Comparison of ENCODE assay signal across 7 cellular contexts in genomic region chr7:148953676-148954075, GRCh38.
"Had no signal": no experiment of that assay in that cellular context is flagged by ENCODE, and none has a peak within 500 bp of the region (broad histone marks: within the 10 kb centered on the region; RNA-seq: fewer than 3 reads in every experiment).

No MANE protein-coding gene starts in this region.

- H3K9me3 ChIP-seq: HAP-1 had no signal

- FAIRE-seq: HepG2 had no signal

- H3K27ac ChIP-seq: HL-60 had no signal

- H3K4me3 ChIP-seq: HAP-1 had no signal

- DNase-seq: GOT3, H7, HFFc6 had no signal

- ATAC-seq: HCT116 had no signal

- H3K4me1 ChIP-seq: HAP-1 had no signal

- H3K36me3 ChIP-seq: HAP-1 had no signal
